1 cellular context compared by ENCODE assay signal in the genomic region with DNA sequence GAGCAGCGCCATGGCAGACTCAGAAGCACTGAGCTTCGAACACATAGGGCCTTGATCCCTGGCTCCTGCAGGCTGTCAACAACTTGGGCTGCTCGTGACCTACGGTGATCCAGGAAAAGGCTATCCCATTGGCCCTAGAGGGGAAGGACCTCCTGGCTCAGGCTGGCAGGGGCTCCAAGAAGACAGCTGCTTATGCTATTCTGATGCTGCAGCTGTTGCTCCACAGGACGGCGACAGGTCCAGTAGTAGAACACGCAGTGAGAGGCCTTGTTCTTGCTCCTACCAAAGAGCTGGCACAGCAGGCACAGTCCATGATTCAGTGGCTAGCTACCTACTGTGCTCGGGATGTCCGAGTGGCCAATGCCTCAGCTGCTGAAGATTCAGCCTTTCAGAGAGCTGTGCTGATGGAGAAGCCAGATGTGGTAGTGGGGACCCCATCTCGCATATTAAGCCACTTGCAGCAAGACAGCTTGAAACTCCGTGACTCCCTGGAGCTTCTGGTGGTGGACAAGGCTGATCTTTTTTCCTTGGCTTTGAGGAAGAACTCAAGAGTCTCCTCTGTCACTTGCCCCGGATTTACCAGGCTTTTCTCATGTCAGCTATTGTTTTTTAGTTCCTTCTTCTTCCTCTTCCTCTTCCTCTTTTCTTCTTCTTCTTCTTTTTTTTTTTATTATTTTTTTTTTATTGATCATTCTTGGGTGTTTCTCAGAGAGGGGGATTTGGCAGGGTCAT.
TF ChIP-seq lines count a peak whose summit lies in the region.

No MANE protein-coding gene starts in this region.

TF ChIP-seq in H1, 55 proteins besides CTCF, POLR2A, EP300 and RAD21:
- no peak for TF ChIP-seq CBX8 (IDR thresholded peaks at IDR 0.05; ENCODE audit: borderline replicate concordance, low read depth, low read length)
- TF ChIP-seq, protein P1, sequence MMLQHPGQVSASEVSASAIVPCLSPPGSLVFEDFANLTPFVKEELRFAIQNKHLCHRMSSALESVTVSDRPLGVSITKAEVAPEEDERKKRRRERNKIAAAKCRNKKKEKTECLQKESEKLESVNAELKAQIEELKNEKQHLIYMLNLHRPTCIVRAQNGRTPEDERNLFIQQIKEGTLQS (IDR thresholded peaks at IDR 0.05; ENCODE audit: insufficient read depth, low read depth, low read length): no peak
- TF ChIP-seq TEAD4 (IDR thresholded peaks at IDR 0.05; ENCODE audit: low read depth, low read length): no peak
- TF ChIP-seq TAF7 (optimal IDR thresholded peaks at IDR 0.05; ENCODE audit: borderline replicate concordance, low read depth, low read length): no peak
- TF ChIP-seq JUND (IDR thresholded peaks at IDR 0.05; ENCODE audit: low read length): no peak
- TF ChIP-seq EZH2 (IDR thresholded peaks at IDR 0.05; ENCODE audit: low read depth, low read length, severe bottlenecking): no peak
- no peak for TF ChIP-seq SP1 (IDR thresholded peaks at IDR 0.05; ENCODE audit: low read depth, low read length)
- no peak for TF ChIP-seq CHD1 (IDR thresholded peaks at IDR 0.05; ENCODE audit: low read depth, low read length)
- TF ChIP-seq TCF12 (IDR thresholded peaks at IDR 0.05; ENCODE audit: low read depth, low read length): no peak
- TF ChIP-seq ASH2L (IDR thresholded peaks at IDR 0.05; ENCODE audit: low read length): no peak
- no peak for TF ChIP-seq SIX5 (IDR thresholded peaks at IDR 0.05; ENCODE audit: low read depth, low read length)
